In the genomic region with DNA sequence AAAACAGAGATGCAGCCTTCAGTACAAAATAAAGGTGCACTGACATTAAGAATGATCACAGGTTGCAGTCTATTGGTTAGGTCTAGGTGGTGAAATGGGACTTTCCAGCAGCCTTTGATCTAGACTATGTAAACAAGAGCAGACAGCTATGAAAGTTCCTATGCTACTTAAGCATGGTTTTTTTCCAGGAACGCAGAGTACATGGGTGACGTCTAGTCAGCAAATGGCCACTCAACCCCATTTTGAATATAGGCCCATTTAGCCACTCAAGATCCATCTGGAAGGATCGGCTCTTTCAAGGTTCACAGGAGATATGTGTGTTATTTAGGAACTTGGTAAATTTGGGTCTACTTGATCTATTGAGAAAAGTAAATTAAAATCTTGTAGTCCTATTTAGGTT, we compare ENCODE assay signal across 14 cellular contexts.
DNase-seq lines count a peak whose midpoint lies in the region; ATAC-seq, FAIRE-seq and TF ChIP-seq lines count a peak whose summit lies in the region.
"Had no signal": no experiment of that assay in that cellular context is flagged by ENCODE, and none has a peak within 500 bp of the region (broad histone marks: within the 10 kb centered on the region; RNA-seq: fewer than 3 reads in every experiment).

No MANE protein-coding gene starts in this region.

- H3K4me3 ChIP-seq in HepG2 (replicated peaks in 1 of 3; ENCODE audit: insufficient read depth in 1 of 3, low read depth in 2 of 3, low read length in 3 of 3) = no peak overlapping the region
- H3K4me3 ChIP-seq: BLaER1 treated with 17β-estradiol and CSF1 and Interleukin-3, amounts not matched to agents 10 nM and 100 nM; K562 had no signal

- CTCF ChIA-PET in HepG2 (lab: Yijun Ruan, JAX; ENCODE audit: low intra/inter-chr PET ratio, low total read pairs) = no interaction called here

- no peak for FAIRE-seq in HepG2 (lab: Jason Lieb, UNC)
- FAIRE-seq: K562 had no signal

- no peaks in the 10 kb centered on the region for H3K27me3 ChIP-seq in HepG2 (ENCODE audit: control insufficient read depth in 1 of 2, insufficient read depth in 2 of 2, low read length in 2 of 2)
- H3K27me3 ChIP-seq: BLaER1 treated with 17β-estradiol and CSF1 and Interleukin-3, amounts not matched to agents 10 nM and 100 nM had no signal

- no peaks in the 10 kb centered on the region for H4K20me1 ChIP-seq in HepG2 (ENCODE audit: insufficient read depth, low read length)
- H4K20me1 ChIP-seq: BLaER1 treated with 17β-estradiol and CSF1 and Interleukin-3, amounts not matched to agents 10 nM and 100 nM had no signal

- H3K36me3 ChIP-seq in HepG2 (replicated peaks in 1 of 2; ENCODE audit: control insufficient read depth in 1 of 2, insufficient read depth in 2 of 2, low read length in 2 of 2) = no peaks in the 10 kb centered on the region
- H3K36me3 ChIP-seq: BLaER1 treated with 17β-estradiol and CSF1 and Interleukin-3, amounts not matched to agents 10 nM and 100 nM had no signal

- H3K9ac ChIP-seq in HepG2 (ENCODE audit: insufficient read depth, low read depth, low read length) = no peak overlapping the region
- H3K9ac ChIP-seq: BLaER1 treated with 17β-estradiol and CSF1 and Interleukin-3, amounts not matched to agents 10 nM and 100 nM had no signal

- no peaks in the 10 kb centered on the region for H3K79me2 ChIP-seq in HepG2 (ENCODE audit: insufficient read depth, low read length)

- intact Hi-C loops in HepG2 (cut with micrococcal nuclease; ENCODE audit: unreplicated experiment) = no loop called here

- no TSS peak for BruUV-seq in HepG2 (replicated peaks; lab: Mats Ljungman, UMichigan)

- no peak overlapping the region for H3K4me2 ChIP-seq in HepG2 (ENCODE audit: low read depth, low read length)
- H3K4me2 ChIP-seq: BLaER1 treated with 17β-estradiol and CSF1 and Interleukin-3, amounts not matched to agents 10 nM and 100 nM had no signal

- no peak for TF ChIP-seq POLR2A in HepG2 (IDR thresholded peaks at IDR 0.05; ENCODE audit: insufficient read depth in 1 of 2, low read depth in 2 of 2, low read length in 2 of 2)

- no peak for TF ChIP-seq RAD21 in HepG2 (CRISPR knock-in tag; IDR thresholded peaks at IDR 0.05)

- ATAC-seq in GM18502 (IDR thresholded peaks at IDR 0.05; ENCODE audit: poor library complexity, unreplicated experiment) (peak; percentile 47), GM21786 (IDR thresholded peaks at IDR 0.05; ENCODE audit: unreplicated experiment) (peak; percentile 81), HepG2 (peak; percentile 99), GM21515 (IDR thresholded peaks at IDR 0.05; ENCODE audit: unreplicated experiment) (no peak), HG03097 (IDR thresholded peaks at IDR 0.05; ENCODE audit: low FRiP score, unreplicated experiment) (no peak), GM18909 (IDR thresholded peaks at IDR 0.05; ENCODE audit: poor library complexity, unreplicated experiment) (no peak)
- ATAC-seq: K562 had no signal

- in situ Hi-C loops in HepG2 (cut with HindIII; ENCODE audit: extremely low pct_ligation_motif_present, low pct_unique_long_range_greater_than_20kb) = no loop called here

- DNase-seq in HuH-7.5 (ENCODE audit: low spot score) (peak; percentile 10), HepG2 (ENCODE audit: low spot score) (peak; percentile 76), NCI-H2196 treated with DMSO at 0.1 percent for 48 hours (lab: John Stamatoyannopoulos, UW; ENCODE audit: unreplicated experiment) (no peak)
- DNase-seq: activated CD4-positive, alpha-beta T cell treated with anti-CD3 and anti-CD28 coated beads, Interleukin-2, amount 50 U/mL, for 1 hour; activated effector memory CD4-positive, alpha-beta T cell treated with Interleukin-2 at 50 U/mL for 16 hours; NCI-H1694; nephron progenitor cell had no signal

- H2AFZ ChIP-seq in HepG2 (ENCODE audit: low read length) = no peak overlapping the region

- TF ChIP-seq EP300 in HepG2 (IDR thresholded peaks at IDR 0.05; ENCODE audit: low read depth in 2 of 2, low read length in 2 of 2) (peak in 1 of 2 experiments; percentile 30; a peak in 1 of 4 replicates), HepG2 (CRISPR knock-in tag; IDR thresholded peaks at IDR 0.05; ENCODE audit: borderline replicate concordance) (no peak)

- no peak for TF ChIP-seq CTCF in HepG2 (CRISPR knock-in tag; IDR thresholded peaks at IDR 0.05)

- no peak overlapping the region for H3K27ac ChIP-seq in HepG2 (ENCODE audit: extremely low read length, insufficient read depth, low read length)
- H3K27ac ChIP-seq: BLaER1 treated with 17β-estradiol and CSF1 and Interleukin-3, amounts not matched to agents 10 nM and 100 nM had no signal

- POLR2A ChIA-PET in HepG2 (lab: Yijun Ruan, JAX) = no interaction called here

- 5% methylated on average over 3 of the region's 3 CpGs for WGBS in HepG2 (ENCODE audit: low lambda C conversion rate)

- H3K4me1 ChIP-seq in HepG2 (ENCODE audit: insufficient read depth, low read length) = peaks cover 8% of the 10 kb centered on the region; the same call in 1 of the 2 replicates
- H3K4me1 ChIP-seq: BLaER1 treated with 17β-estradiol and CSF1 and Interleukin-3, amounts not matched to agents 10 nM and 100 nM had no signal

- peaks cover 10% of the 10 kb centered on the region; the same call in 1 of the 2 replicates for H3K9me3 ChIP-seq in HepG2 (ENCODE audit: low read length)

TF ChIP-seq in HepG2, 621 proteins besides CTCF, POLR2A, EP300 and RAD21 (continues in another document):
- TF ChIP-seq RARA (CRISPR knock-in tag; IDR thresholded peaks at IDR 0.05) (0 out of 2 replicates have a peak, but pooled peaks have one; percentile 18), ARNT (IDR thresholded peaks at IDR 0.05) (no peak), ZZZ3 (CRISPR knock-in tag; IDR thresholded peaks at IDR 0.05; ENCODE audit: borderline replicate concordance) (no peak), NRL (CRISPR knock-in tag; IDR thresholded peaks at IDR 0.05; ENCODE audit: borderline replicate concordance) (no peak), POGZ (CRISPR knock-in tag; IDR thresholded peaks at IDR 0.05) (peak; percentile 73), SALL1 (CRISPR knock-in tag; IDR thresholded peaks at IDR 0.05) (peak; percentile 13; the same call in 1 of the 2 replicates), ZNF20 (CRISPR knock-in tag; IDR thresholded peaks at IDR 0.05) (no peak), U2AF1 (optimal IDR thresholded peaks at IDR 0.05; ENCODE audit: low read depth, low read length) (no peak), HNF4A (CRISPR knock-in tag; IDR thresholded peaks at IDR 0.05) (peak; percentile 28; the same call in 1 of the 2 replicates), TMF1 (CRISPR knock-in tag; IDR thresholded peaks at IDR 0.05; ENCODE audit: low read depth) (no peak), ZMYM4 (CRISPR knock-in tag; IDR thresholded peaks at IDR 0.05) (peak; percentile 73)
- TF ChIP-seq, protein P1, sequence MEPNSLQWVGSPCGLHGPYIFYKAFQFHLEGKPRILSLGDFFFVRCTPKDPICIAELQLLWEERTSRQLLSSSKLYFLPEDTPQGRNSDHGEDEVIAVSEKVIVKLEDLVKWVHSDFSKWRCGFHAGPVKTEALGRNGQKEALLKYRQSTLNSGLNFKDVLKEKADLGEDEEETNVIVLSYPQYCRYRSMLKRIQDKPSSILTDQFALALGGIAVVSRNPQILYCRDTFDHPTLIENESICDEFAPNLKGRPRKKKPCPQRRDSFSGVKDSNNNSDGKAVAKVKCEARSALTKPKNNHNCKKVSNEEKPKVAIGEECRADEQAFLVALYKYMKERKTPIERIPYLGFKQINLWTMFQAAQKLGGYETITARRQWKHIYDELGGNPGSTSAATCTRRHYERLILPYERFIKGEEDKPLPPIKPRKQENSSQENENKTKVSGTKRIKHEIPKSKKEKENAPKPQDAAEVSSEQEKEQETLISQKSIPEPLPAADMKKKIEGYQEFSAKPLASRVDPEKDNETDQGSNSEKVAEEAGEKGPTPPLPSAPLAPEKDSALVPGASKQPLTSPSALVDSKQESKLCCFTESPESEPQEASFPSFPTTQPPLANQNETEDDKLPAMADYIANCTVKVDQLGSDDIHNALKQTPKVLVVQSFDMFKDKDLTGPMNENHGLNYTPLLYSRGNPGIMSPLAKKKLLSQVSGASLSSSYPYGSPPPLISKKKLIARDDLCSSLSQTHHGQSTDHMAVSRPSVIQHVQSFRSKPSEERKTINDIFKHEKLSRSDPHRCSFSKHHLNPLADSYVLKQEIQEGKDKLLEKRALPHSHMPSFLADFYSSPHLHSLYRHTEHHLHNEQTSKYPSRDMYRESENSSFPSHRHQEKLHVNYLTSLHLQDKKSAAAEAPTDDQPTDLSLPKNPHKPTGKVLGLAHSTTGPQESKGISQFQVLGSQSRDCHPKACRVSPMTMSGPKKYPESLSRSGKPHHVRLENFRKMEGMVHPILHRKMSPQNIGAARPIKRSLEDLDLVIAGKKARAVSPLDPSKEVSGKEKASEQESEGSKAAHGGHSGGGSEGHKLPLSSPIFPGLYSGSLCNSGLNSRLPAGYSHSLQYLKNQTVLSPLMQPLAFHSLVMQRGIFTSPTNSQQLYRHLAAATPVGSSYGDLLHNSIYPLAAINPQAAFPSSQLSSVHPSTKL (CRISPR knock-in tag; IDR thresholded peaks at IDR 0.05) = 0 out of 2 replicates have a peak, but pooled peaks have one; percentile 23
- TF ChIP-seq, protein P2, sequence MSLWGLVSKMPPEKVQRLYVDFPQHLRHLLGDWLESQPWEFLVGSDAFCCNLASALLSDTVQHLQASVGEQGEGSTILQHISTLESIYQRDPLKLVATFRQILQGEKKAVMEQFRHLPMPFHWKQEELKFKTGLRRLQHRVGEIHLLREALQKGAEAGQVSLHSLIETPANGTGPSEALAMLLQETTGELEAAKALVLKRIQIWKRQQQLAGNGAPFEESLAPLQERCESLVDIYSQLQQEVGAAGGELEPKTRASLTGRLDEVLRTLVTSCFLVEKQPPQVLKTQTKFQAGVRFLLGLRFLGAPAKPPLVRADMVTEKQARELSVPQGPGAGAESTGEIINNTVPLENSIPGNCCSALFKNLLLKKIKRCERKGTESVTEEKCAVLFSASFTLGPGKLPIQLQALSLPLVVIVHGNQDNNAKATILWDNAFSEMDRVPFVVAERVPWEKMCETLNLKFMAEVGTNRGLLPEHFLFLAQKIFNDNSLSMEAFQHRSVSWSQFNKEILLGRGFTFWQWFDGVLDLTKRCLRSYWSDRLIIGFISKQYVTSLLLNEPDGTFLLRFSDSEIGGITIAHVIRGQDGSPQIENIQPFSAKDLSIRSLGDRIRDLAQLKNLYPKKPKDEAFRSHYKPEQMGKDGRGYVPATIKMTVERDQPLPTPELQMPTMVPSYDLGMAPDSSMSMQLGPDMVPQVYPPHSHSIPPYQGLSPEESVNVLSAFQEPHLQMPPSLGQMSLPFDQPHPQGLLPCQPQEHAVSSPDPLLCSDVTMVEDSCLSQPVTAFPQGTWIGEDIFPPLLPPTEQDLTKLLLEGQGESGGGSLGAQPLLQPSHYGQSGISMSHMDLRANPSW (CRISPR knock-in tag; IDR thresholded peaks at IDR 0.05; ENCODE audit: borderline replicate concordance) = no peak

Comparison
In these comparisons a context has a peak if more than half of its experiments do, and no peak if none do; other contexts are left out.
1. ATAC-seq: peak in GM18502 (single experiment), GM21786 (single experiment) and HepG2 (single experiment); none in GM21515 (single experiment), HG03097 (single experiment) and GM18909 (single experiment).